Comparison of ENCODE assay signal across 2 cellular contexts in genomic region chr19:6801397-6802086, GRCh38.
TF ChIP-seq lines count a peak whose summit lies in the region.

No MANE protein-coding gene starts in this region.

TF ChIP-seq in IMR-90, 13 proteins besides CTCF, POLR2A, EP300 and RAD21:
- TF ChIP-seq BHLHE40 (IDR thresholded peaks at IDR 0.05; ENCODE audit: low read depth, low read length) (no peak), CEBPB (IDR thresholded peaks at IDR 0.05; ENCODE audit: low read depth, low read length) (no peak), NFE2L2 (IDR thresholded peaks at IDR 0.05; ENCODE audit: low read depth, low read length) (no peak), ELK1 (IDR thresholded peaks at IDR 0.05; ENCODE audit: borderline replicate concordance, low read depth, low read length) (no peak), FOS (IDR thresholded peaks at IDR 0.05; ENCODE audit: low read depth, low read length) (no peak), RFX5 (IDR thresholded peaks at IDR 0.05; ENCODE audit: low read depth, low read length) (no peak), MXI1 (IDR thresholded peaks at IDR 0.05; ENCODE audit: borderline replicate concordance, low read depth, low read length) (no peak), SMC3 (IDR thresholded peaks at IDR 0.05; ENCODE audit: low read depth, low read length) (no peak), MAFK (IDR thresholded peaks at IDR 0.05; ENCODE audit: low read depth, low read length) (no peak), CHD1 (IDR thresholded peaks at IDR 0.05; ENCODE audit: low read depth, low read length) (no peak), RCOR1 (IDR thresholded peaks at IDR 0.05; ENCODE audit: insufficient replicate concordance, low read length) (no peak), USF2 (IDR thresholded peaks at IDR 0.05; ENCODE audit: low read depth, low read length) (no peak), MAZ (IDR thresholded peaks at IDR 0.05; ENCODE audit: borderline replicate concordance, low read depth, low read length) (no peak)

TF ChIP-seq in K562, 482 proteins besides CTCF, POLR2A, EP300 and RAD21 (continues in another document):
- TF ChIP-seq TARDBP (IDR thresholded peaks at IDR 0.05) (no peak), ZNF239 (CRISPR knock-in tag; IDR thresholded peaks at IDR 0.05) (peak; percentile 78), ZNF174 (CRISPR knock-in tag; IDR thresholded peaks at IDR 0.05) (no peak), ZNF655 (CRISPR knock-in tag; IDR thresholded peaks at IDR 0.05) (no peak), MTA3 (IDR thresholded peaks at IDR 0.05; ENCODE audit: borderline replicate concordance) (no peak), ARID4B (CRISPR knock-in tag; IDR thresholded peaks at IDR 0.05) (0 out of 2 replicates have a peak, but pooled peaks have one; percentile 30), CUX1 (CRISPR knock-in tag; IDR thresholded peaks at IDR 0.05) (no peak), ZNF395 (CRISPR knock-in tag; IDR thresholded peaks at IDR 0.05) (0 out of 2 replicates have a peak, but pooled peaks have one; percentile 19), MAX (CRISPR knock-in tag; IDR thresholded peaks at IDR 0.05) (peak; percentile 22; the same call in 1 of the 2 replicates), FIP1L1 (IDR thresholded peaks at IDR 0.05; ENCODE audit: low read depth, low read length, poor library complexity, severe bottlenecking) (no peak), PRDM10 (IDR thresholded peaks at IDR 0.05; ENCODE audit: partially characterized antibody) (no peak), HDGF (IDR thresholded peaks at IDR 0.05) (no peak), POLR2H (tag; IDR thresholded peaks at IDR 0.05; ENCODE audit: low read depth) (no peak), MTF1 (CRISPR knock-in tag; IDR thresholded peaks at IDR 0.05; ENCODE audit: borderline replicate concordance) (no peak), CHD2 (IDR thresholded peaks at IDR 0.05; ENCODE audit: low read depth, low read length) (no peak), ZNF398 (CRISPR knock-in tag; IDR thresholded peaks at IDR 0.05) (no peak), MXD1 (CRISPR knock-in tag; IDR thresholded peaks at IDR 0.05; ENCODE audit: borderline replicate concordance, poor library complexity, severe bottlenecking) (no peak), ZBTB12 (CRISPR knock-in tag; IDR thresholded peaks at IDR 0.05) (no peak), SMAD4 (CRISPR knock-in tag; conservative IDR thresholded peaks at IDR 0.05) (0 out of 2 replicates have a peak, but pooled peaks have one; percentile 54), ZNF449 (CRISPR knock-in tag; IDR thresholded peaks at IDR 0.05) (no peak), ZNF584 (CRISPR knock-in tag; IDR thresholded peaks at IDR 0.05; ENCODE audit: low read depth) (0 out of 2 replicates have a peak, but pooled peaks have one; percentile 53), ZNF695 (CRISPR knock-in tag; IDR thresholded peaks at IDR 0.05) (no peak), FOXA1 (IDR thresholded peaks at IDR 0.05; ENCODE audit: borderline replicate concordance) (no peak), ZNF143 (CRISPR knock-in tag; IDR thresholded peaks at IDR 0.05) (0 out of 2 replicates have a peak, but pooled peaks have one; percentile 20), NCOA4 (IDR thresholded peaks at IDR 0.05; ENCODE audit: partially characterized antibody) (no peak), TCFL5 (CRISPR knock-in tag; conservative IDR thresholded peaks at IDR 0.05) (0 out of 2 replicates have a peak, but pooled peaks have one; percentile 14), ZNF583 (CRISPR knock-in tag; IDR thresholded peaks at IDR 0.05) (no peak)
